Comparison of ENCODE assay signal across 11 cellular contexts in the genomic region with DNA sequence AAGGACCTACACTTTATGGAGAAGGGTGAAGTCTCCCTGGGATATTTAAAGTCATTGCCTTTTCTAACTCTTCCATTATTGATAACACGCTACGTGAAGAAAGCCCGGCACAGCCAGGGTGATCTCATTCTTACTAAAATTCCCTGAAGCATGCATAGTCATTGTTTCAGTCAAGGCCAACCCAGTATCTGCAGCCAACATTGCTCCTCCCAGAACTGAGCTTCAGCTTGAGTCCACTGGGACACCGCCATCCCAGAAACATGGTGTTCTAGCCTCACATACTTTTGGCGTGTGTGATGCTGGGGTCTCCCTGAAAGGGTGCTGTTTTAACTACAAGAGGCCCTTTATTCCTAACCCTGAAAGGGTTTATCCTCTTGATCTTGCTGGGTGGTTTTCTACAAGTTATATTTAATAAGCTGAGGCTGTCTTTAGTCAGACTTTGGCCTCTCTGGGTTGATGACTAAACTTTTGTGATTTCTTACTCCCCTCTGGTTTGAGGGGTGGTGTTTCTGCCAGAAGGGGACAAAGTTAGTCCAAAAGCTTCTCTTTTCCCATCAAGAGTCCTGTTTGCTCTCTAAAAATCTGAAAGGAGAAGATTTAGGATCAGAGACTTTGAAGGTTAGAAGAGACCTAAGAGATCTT. TPM values are rescaled to one million over a fixed set of nuclear protein-coding genes. Genes with fewer than 3 reads are reported as not detected.
DNase-seq lines count a peak whose midpoint lies in the region; ATAC-seq and TF ChIP-seq lines count a peak whose summit lies in the region.
"Had no signal": no experiment of that assay in that cellular context is flagged by ENCODE, and none has a peak within 500 bp of the region (broad histone marks: within the 10 kb centered on the region; RNA-seq: fewer than 3 reads in every experiment).

No MANE protein-coding gene starts in this region.

- H3K4me1 Mint-ChIP-seq in nephron, result peaks cover 19% of the 10 kb centered on the region
- H3K4me1 Mint-ChIP-seq: activated naive CD8-positive, alpha-beta T cell treated with anti-CD3 and anti-CD28 coated beads, Interleukin-2, amount 10 ng/mL, durations not matched to agents 7 days and 5 days had no signal

- H3K27me3 Mint-ChIP-seq in nephron (ENCODE audit: low read depth), result no peaks in the 10 kb centered on the region

- H3K9me3 Mint-ChIP-seq in nephron, result no peaks in the 10 kb centered on the region

- DNase-seq in AG08395 (ENCODE audit: low spot score) (peak; percentile 85), RPMI7951 (ENCODE audit: low read depth) (peak; percentile 85), fibroblast of gingiva (ENCODE audit: low read depth) (peak; percentile 90), GM19240 (ENCODE audit: insufficient read length, low spot score) (no peak)
- no peak for DNase-seq in stimulated activated CD4-positive, alpha-beta T cell treated with anti-CD3 and anti-CD28 coated beads, Interleukin-4, amount 100 ng/mL, for 24 hours
- DNase-seq: activated naive CD8-positive, alpha-beta T cell treated with anti-CD3 and anti-CD28 coated beads, Interleukin-2, amount 10 ng/mL, durations not matched to agents 7 days and 5 days; NCI-H524; SIG-M5 had no signal

- ATAC-seq in HG02981 (IDR thresholded peaks at IDR 0.05; ENCODE audit: unreplicated experiment), result no peak
- ATAC-seq in GM18867 (IDR thresholded peaks at IDR 0.05; ENCODE audit: unreplicated experiment), result no peak

- H3K4me3 Mint-ChIP-seq in nephron, result no peak overlapping the region
- H3K4me3 Mint-ChIP-seq: activated naive CD8-positive, alpha-beta T cell treated with anti-CD3 and anti-CD28 coated beads, Interleukin-2, amount 10 ng/mL, durations not matched to agents 7 days and 5 days had no signal

- peak overlapping the region in 2 of 3 experiments; percentile 21 to 55 for H3K27ac Mint-ChIP-seq in nephron
- H3K27ac Mint-ChIP-seq: activated naive CD8-positive, alpha-beta T cell treated with anti-CD3 and anti-CD28 coated beads, Interleukin-2, amount 10 ng/mL, durations not matched to agents 7 days and 5 days had no signal

- no peaks in the 10 kb centered on the region for H3K36me3 Mint-ChIP-seq in nephron (ENCODE audit: low read depth)
- H3K36me3 Mint-ChIP-seq: activated naive CD8-positive, alpha-beta T cell treated with anti-CD3 and anti-CD28 coated beads, Interleukin-2, amount 10 ng/mL, durations not matched to agents 7 days and 5 days had no signal

- TF ChIP-seq CTCF in nephron (IDR thresholded peaks at IDR 0.05; ENCODE audit: unreplicated experiment in 3 of 3), result no peak

RNA-seq across cellular contexts. Expression of gene FBN1, which starts 26.0 kb away (rescaled TPM):
- total RNA-seq in RPMI7951 (2014; rRNA removed; shearing (Covaris generic)), result 194 and 208 TPM in 2 replicates

Comparison
In these comparisons a context has a peak if more than half of its experiments do, and no peak if none do; other contexts are left out.
1. DNase-seq: peak in AG08395 (single experiment), RPMI7951 (single experiment) and fibroblast of gingiva (single experiment); none in GM19240 (single experiment) and stimulated activated CD4-positive, alpha-beta T cell treated with anti-CD3 and anti-CD28 coated beads, Interleukin-4, amount 100 ng/mL, for 24 hours (single experiment).